In genomic region chr9:135480942-135481315, GRCh38 we compare ENCODE assay signal across 11 cellular contexts. TPM values are rescaled to one million over a fixed set of nuclear protein-coding genes. Genes with fewer than 3 reads are reported as not detected.
DNase-seq lines count a peak whose midpoint lies in the region; TF ChIP-seq lines count a peak whose summit lies in the region.
"Had no signal": no experiment of that assay in that cellular context is flagged by ENCODE, and none has a peak within 500 bp of the region (broad histone marks: within the 10 kb centered on the region; RNA-seq: fewer than 3 reads in every experiment).

No MANE protein-coding gene starts in this region.

- peak overlapping the region; percentile 85 for H3K9ac ChIP-seq in skeletal muscle satellite cell (ENCODE audit: low read depth, low read length)

- peak overlapping the region; percentile 86 for H3K27ac ChIP-seq in hepatocyte

- peak overlapping the region; percentile 93 for H3K4me2 ChIP-seq in hepatocyte
- H3K4me2 ChIP-seq in skeletal muscle satellite cell (ENCODE audit: low read length), result peak overlapping the region; percentile 93

- no peaks in the 10 kb centered on the region for H3K27me3 ChIP-seq in H7 (ENCODE audit: control insufficient read depth, insufficient read depth, low read length)
- no peaks in the 10 kb centered on the region for H3K27me3 ChIP-seq in hepatocyte
- H3K27me3 ChIP-seq in skeletal muscle satellite cell (ENCODE audit: control insufficient read depth, insufficient read depth, low read length), result no peaks in the 10 kb centered on the region

- H3K9me3 ChIP-seq in hepatocyte (ENCODE audit: low read depth), result no peaks in the 10 kb centered on the region
- H3K9me3 ChIP-seq in skeletal muscle satellite cell (replicated peaks; ENCODE audit: low read length), result no peaks in the 10 kb centered on the region

- peak overlapping the region; percentile 76 for H3K4me3 ChIP-seq in H7 (ENCODE audit: insufficient read depth, low read depth, low read length)
- H3K4me3 ChIP-seq in WI38 (ENCODE audit: low read depth, low read length), result peak overlapping the region; percentile 72
- H3K4me3 ChIP-seq in hepatocyte, result peak overlapping the region; percentile 72
- H3K4me3 ChIP-seq in skeletal muscle satellite cell (ENCODE audit: low read length), result peak overlapping the region; percentile 99

- DNase-seq in H7 (no peak), hepatocyte (ENCODE audit: low spot score) (no peak), DMS53 treated with DMSO at 0.1 percent for 48 hours (lab: John Stamatoyannopoulos, UW; ENCODE audit: unreplicated experiment) (no peak), GM03348 (ENCODE audit: low spot score) (no peak), NCI-H774 (lab: John Stamatoyannopoulos, UW) (no peak)
- DNase-seq in activated effector memory CD4-positive, alpha-beta T cell treated with Interleukin-2 at 50 U/mL for 16 hours, result no peak
- DNase-seq: activated CD4-positive, alpha-beta T cell treated with anti-CD3 and anti-CD28 coated beads, Interleukin-2, amount 50 U/mL, for 48 hours; MV-4-11 had no signal

- TF ChIP-seq CTCF in WI38 (IDR thresholded peaks at IDR 0.05; ENCODE audit: low read depth, low read length) (no peak), hepatocyte (IDR thresholded peaks at IDR 0.05; ENCODE audit: poor library complexity) (no peak)

- H3K36me3 ChIP-seq in H7 (replicated peaks; ENCODE audit: control insufficient read depth, insufficient read depth, low read length) (peaks cover 22% of the 10 kb centered on the region), hepatocyte (replicated peaks; ENCODE audit: insufficient read depth, low read depth) (no peaks in the 10 kb centered on the region), skeletal muscle satellite cell (ENCODE audit: insufficient read depth, low read length) (peaks cover 22% of the 10 kb centered on the region)

- no peaks in the 10 kb centered on the region for H3K9me2 ChIP-seq in hepatocyte (replicated peaks; ENCODE audit: insufficient read depth)

- H2AFZ ChIP-seq in hepatocyte, result peak overlapping the region; percentile 52

- WGBS in hepatocyte (ENCODE audit: low lambda C conversion rate, missing lambda C conversion rate), result 35% methylated on average over 11 of the region's 11 CpGs

- peaks cover 7% of the 10 kb centered on the region for H3K4me1 ChIP-seq in hepatocyte (ENCODE audit: insufficient read depth)
- peaks cover 5% of the 10 kb centered on the region for H3K4me1 ChIP-seq in skeletal muscle satellite cell (ENCODE audit: control insufficient read depth, insufficient read depth, low read length)

- H4K20me1 ChIP-seq in hepatocyte (ENCODE audit: insufficient read depth, poor library complexity, severe bottlenecking), result peaks cover 6% of the 10 kb centered on the region

- H3K79me2 ChIP-seq in hepatocyte, result peaks cover 35% of the 10 kb centered on the region

RNA-seq across cellular contexts. Expression of gene PPP1R26, which starts 1.3 kb away (rescaled TPM):
- total RNA-seq in H7 (2014; rRNA removed; shearing (Covaris generic)), result 40.8 and 58.8 TPM in 2 replicates
- total RNA-seq in hepatocyte, result 12.5 and 15.6 TPM in 2 replicates
- 9.1 and 15.0 TPM in 2 replicates for polyA plus RNA-seq in hepatocyte
- 7.9 and 8.9 TPM in 2 replicates for total RNA-seq in skeletal muscle satellite cell (2012; rRNA removed)

RNA-seq across cellular contexts. Expression of gene MRPS2, which starts 19.6 kb away (rescaled TPM):
- 115 and 121 TPM in 2 replicates for total RNA-seq in H7 (2014; rRNA removed; shearing (Covaris generic))
- 22.4 and 28.0 TPM in 2 replicates for total RNA-seq in hepatocyte
- 57.0 and 59.1 TPM in 2 replicates for polyA plus RNA-seq in hepatocyte
- total RNA-seq in skeletal muscle satellite cell (2012; rRNA removed), result 26.6 and 32.8 TPM in 2 replicates

RNA-seq across cellular contexts. Expression of gene LCN1, which starts 40.3 kb away (rescaled TPM):
- total RNA-seq in H7 (2014; rRNA removed; shearing (Covaris generic)), result not detected in 2 replicates
- total RNA-seq in hepatocyte, result not detected in 2 replicates
- polyA plus RNA-seq in hepatocyte, result 0.63 TPM in 1 of 2 replicates, not detected in the other
- total RNA-seq in skeletal muscle satellite cell (2012; rRNA removed), result not detected in 2 replicates
- total RNA-seq: temporal lobe had no signal
